ENCODE assay signal across 11 cellular contexts in the genomic region with DNA sequence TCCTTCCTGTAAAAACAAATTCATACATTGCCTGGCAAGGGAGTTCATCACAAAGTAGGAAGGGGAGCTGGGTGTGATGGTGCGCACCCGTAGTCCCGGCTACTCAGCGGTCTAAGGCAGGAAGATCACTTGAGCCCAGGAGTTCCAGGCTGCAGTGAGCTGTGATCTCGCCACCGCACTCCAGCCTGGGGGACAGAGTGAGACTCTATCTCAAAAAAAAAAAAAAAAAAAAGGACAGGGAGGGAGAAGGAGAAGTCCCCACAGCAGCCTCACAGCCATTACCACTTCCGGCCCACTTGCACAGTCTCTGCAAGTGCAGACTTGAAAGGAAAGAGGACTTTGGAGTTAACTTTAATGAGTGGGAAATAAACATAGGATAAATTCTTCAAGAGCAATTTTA.
DNase-seq lines count a peak whose midpoint lies in the region; ATAC-seq and TF ChIP-seq lines count a peak whose summit lies in the region.
"Had no signal": no experiment of that assay in that cellular context is flagged by ENCODE, and none has a peak within 500 bp of the region (broad histone marks: within the 10 kb centered on the region; RNA-seq: fewer than 3 reads in every experiment).

No MANE protein-coding gene starts in this region.

- H3K4me3 ChIP-seq in BLaER1 (no peak overlapping the region), GM23338 (no peak overlapping the region)

- intact Hi-C loops in activated B cell treated with CpG ODN at 0.5 μM for 24 hours (cut with micrococcal nuclease), result no loop called here

- ATAC-seq in activated B cell treated with CpG ODN at 0.5 μM for 24 hours (ENCODE audit: low read depth), result peak; percentile 52
- ATAC-seq in GM19455 (IDR thresholded peaks at IDR 0.05; ENCODE audit: unreplicated experiment), result no peak
- ATAC-seq in HG02840 (IDR thresholded peaks at IDR 0.05; ENCODE audit: low FRiP score, unreplicated experiment), result no peak
- no peak for ATAC-seq in GM23338

- H3K4me1 Mint-ChIP-seq in activated B cell treated with CpG ODN at 0.5 μM for 24 hours, result peaks cover 6% of the 10 kb centered on the region
- peaks cover 0 to 3% of the 10 kb centered on the region in 2 donors for H3K4me1 Mint-ChIP-seq in immature natural killer cell
- H3K4me1 Mint-ChIP-seq in GM23338, result peaks cover 3% of the 10 kb centered on the region

- no peak overlapping the region for H3K27ac Mint-ChIP-seq in activated B cell treated with CpG ODN at 0.5 μM for 24 hours
- peak overlapping the region in 1 of 6 donors; percentile 52 for H3K27ac Mint-ChIP-seq in immature natural killer cell
- no peak overlapping the region for H3K27ac Mint-ChIP-seq in GM23338
- H3K27ac Mint-ChIP-seq: IgD-negative memory B cell had no signal

- peaks cover 47% of the 10 kb centered on the region for H3K4me1 ChIP-seq in BLaER1
- H3K4me1 ChIP-seq in GM23338 (ENCODE audit: insufficient read depth), result peaks cover 21% of the 10 kb centered on the region

- H3F3A ChIP-seq in GM23338 (replicated peaks; ENCODE audit: low read depth), result no peaks in the 10 kb centered on the region

- H3K27me3 ChIP-seq in BLaER1 (no peaks in the 10 kb centered on the region), GM23338 (ENCODE audit: insufficient read depth) (no peaks in the 10 kb centered on the region)

- 0 out of 2 replicates have a peak, but pooled peaks cover 3% of the 10 kb centered on the region for H3K79me2 ChIP-seq in GM23338 (replicated peaks; ENCODE audit: insufficient read depth)

- peak overlapping the region; percentile 28; the same call in 1 of the 2 replicates for H3K27ac ChIP-seq in BLaER1
- no peak overlapping the region for H3K27ac ChIP-seq in GM23338 (ENCODE audit: low read depth)

- TF ChIP-seq CTCF in activated B cell treated with CpG ODN at 0.5 μM for 24 hours (IDR thresholded peaks at IDR 0.05) (no peak), GM23338 (conservative IDR thresholded peaks at IDR 0.05; ENCODE audit: low read depth in 2 of 2) (no peak)

- H3K4me3 Mint-ChIP-seq in activated B cell treated with CpG ODN at 0.5 μM for 24 hours (peak overlapping the region; percentile 11), immature natural killer cell (peak overlapping the region in 3 of 5 donors; percentile 40 to 73 (median 71)), GM23338 (no peak overlapping the region)

- no peaks in the 10 kb centered on the region for H3K9me2 ChIP-seq in GM23338 (ENCODE audit: insufficient read depth)

- H3K9me3 ChIP-seq in BLaER1, result no peaks in the 10 kb centered on the region

- no peaks in the 10 kb centered on the region for H3K9me3 Mint-ChIP-seq in activated B cell treated with CpG ODN at 0.5 μM for 24 hours
- H3K9me3 Mint-ChIP-seq in immature natural killer cell, result no peaks in the 10 kb centered on the region
- H3K9me3 Mint-ChIP-seq in GM23338, result peaks cover 2% of the 10 kb centered on the region; the same call in 1 of the 3 replicates
- H3K9me3 Mint-ChIP-seq: IgD-negative memory B cell had no signal

- DNase-seq in HT-29 (ENCODE audit: low spot score) (peak; percentile 14), activated B cell treated with CpG ODN at 0.5 μM for 24 hours (no peak), immature natural killer cell (peak; percentile 23 to 35 (median 25)), 8988T (no peak), GM23338 (ENCODE audit: low spot score) (no peak)
- DNase-seq: activated CD4-positive, CD25-positive, alpha-beta regulatory T cell; posterior cingulate gyrus had no signal

- peak overlapping the region; percentile 30; the same call in 1 of the 2 replicates for H3K9ac ChIP-seq in BLaER1

- H4K20me1 ChIP-seq in BLaER1 (no peaks in the 10 kb centered on the region), GM23338 (replicated peaks; ENCODE audit: insufficient read depth) (no peaks in the 10 kb centered on the region; the same call in 1 of the 2 replicates)

- peaks cover 2% of the 10 kb centered on the region for H3K36me3 Mint-ChIP-seq in activated B cell treated with CpG ODN at 0.5 μM for 24 hours (ENCODE audit: low read depth)
- H3K36me3 Mint-ChIP-seq in immature natural killer cell, result peaks cover 0 to 6% (median 4%) of the 10 kb centered on the region in 3 donors
- peaks cover 3% of the 10 kb centered on the region for H3K36me3 Mint-ChIP-seq in GM23338 (ENCODE audit: low read depth)

- H3K36me3 ChIP-seq in BLaER1 (no peaks in the 10 kb centered on the region), GM23338 (ENCODE audit: insufficient read depth) (no peaks in the 10 kb centered on the region)

- CTCF ChIA-PET in activated B cell treated with CpG ODN at 0.5 μM for 24 hours (lab: Charles Lee), result no interaction called here

- no peak overlapping the region for H2AFZ ChIP-seq in GM23338

- POLR2A ChIA-PET in activated B cell treated with CpG ODN at 0.5 μM for 24 hours (lab: Charles Lee), result no interaction called here

- H3K4me2 ChIP-seq in BLaER1 (peak overlapping the region; percentile 71), GM23338 (no peak overlapping the region)

- no peaks in the 10 kb centered on the region for H3K27me3 Mint-ChIP-seq in activated B cell treated with CpG ODN at 0.5 μM for 24 hours
- peaks cover 0 to 2% (median 0%) of the 10 kb centered on the region in 3 donors for H3K27me3 Mint-ChIP-seq in immature natural killer cell (ENCODE audit: low read depth in 3 of 3)
- H3K27me3 Mint-ChIP-seq in GM23338 (ENCODE audit: insufficient read depth, low read depth, poor library complexity), result peaks cover 1% of the 10 kb centered on the region
- H3K27me3 Mint-ChIP-seq: IgD-negative memory B cell had no signal

TF ChIP-seq in GM23338, 12 proteins besides CTCF, POLR2A, EP300 and RAD21 (continues in another document):
- TF ChIP-seq ZNF114 (CRISPR knock-in tag; IDR thresholded peaks at IDR 0.05) (no peak), CREB1 (CRISPR knock-in tag; IDR thresholded peaks at IDR 0.05; ENCODE audit: low read depth) (no peak), POLR2AphosphoS5 (IDR thresholded peaks at IDR 0.05; ENCODE audit: low read depth) (no peak), NANOG (IDR thresholded peaks at IDR 0.05; ENCODE audit: borderline replicate concordance) (no peak), JUNB (IDR thresholded peaks at IDR 0.05; ENCODE audit: unreplicated experiment) (no peak), ZNF331 (CRISPR knock-in tag; IDR thresholded peaks at IDR 0.05; ENCODE audit: low read depth) (no peak), STAT1 (IDR thresholded peaks at IDR 0.05; ENCODE audit: unreplicated experiment) (no peak), REST (IDR thresholded peaks at IDR 0.05; ENCODE audit: unreplicated experiment) (no peak)
- TF ChIP-seq, protein P1, sequence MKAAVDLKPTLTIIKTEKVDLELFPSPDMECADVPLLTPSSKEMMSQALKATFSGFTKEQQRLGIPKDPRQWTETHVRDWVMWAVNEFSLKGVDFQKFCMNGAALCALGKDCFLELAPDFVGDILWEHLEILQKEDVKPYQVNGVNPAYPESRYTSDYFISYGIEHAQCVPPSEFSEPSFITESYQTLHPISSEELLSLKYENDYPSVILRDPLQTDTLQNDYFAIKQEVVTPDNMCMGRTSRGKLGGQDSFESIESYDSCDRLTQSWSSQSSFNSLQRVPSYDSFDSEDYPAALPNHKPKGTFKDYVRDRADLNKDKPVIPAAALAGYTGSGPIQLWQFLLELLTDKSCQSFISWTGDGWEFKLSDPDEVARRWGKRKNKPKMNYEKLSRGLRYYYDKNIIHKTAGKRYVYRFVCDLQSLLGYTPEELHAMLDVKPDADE (IDR thresholded peaks at IDR 0.05), result no peak

Comparison
In these comparisons a context has a peak if more than half of its experiments do, and no peak if none do; other contexts are left out.
1. DNase-seq: peak in HT-29 (single experiment) and immature natural killer cell (3 of 3); none in activated B cell treated with CpG ODN at 0.5 μM for 24 hours (single experiment), 8988T (single experiment) and GM23338 (single experiment).